8 cellular contexts compared by ENCODE assay signal in genomic region chr9:112073651-112074050, GRCh38.
DNase-seq lines count a peak whose midpoint lies in the region; ATAC-seq, FAIRE-seq and TF ChIP-seq lines count a peak whose summit lies in the region.
"Not testable (repeated sequence)": the region's sequence is repeated elsewhere in the genome, so short reads cannot be mapped to it uniquely, and the experiment has no call there.

No MANE protein-coding gene starts in this region.

- CTCF ChIA-PET in endothelial cell of umbilical vein (lab: Charles Lee): interaction anchor here (1.0 to 3.5 kb wide), 24 partner anchors 16 to 452 kb away, joined by 3 to 256 read pairs (median 12); partner anchors contain the start of gene UGCG

- peak overlapping the region; percentile 21 for H3K27ac ChIP-seq in RWPE2 (ENCODE audit: poor library complexity, severe bottlenecking)
- H3K27ac ChIP-seq in ascending aorta: peak overlapping the region; percentile 54 to 65
- H3K27ac ChIP-seq in endothelial cell of umbilical vein (ENCODE audit: insufficient read depth, low read depth, low read length): peak overlapping the region; percentile 87
- peak overlapping the region; percentile 61 to 83 for H3K27ac ChIP-seq in kidney (ENCODE audit: low read depth in 2 of 2, low read length in 2 of 2)
- H3K27ac ChIP-seq in skin epidermis: peak overlapping the region in 20 of 21 experiments; percentile 32 to 93 (median 75)
- peak overlapping the region; percentile 53 to 73 (median 62) for H3K27ac ChIP-seq in upper lobe of left lung

- WGBS in upper lobe of left lung, 2 donors: 94% methylated on average over 8 of the region's 8 CpGs

- H3K9ac ChIP-seq in endothelial cell of umbilical vein (replicated peaks; ENCODE audit: extremely low read depth, insufficient read depth, low read length); kidney (ENCODE audit: low read length in 2 of 2): not testable (repeated sequence)

- peak; percentile 41 for DNase-seq in Daoy (ENCODE audit: low read depth)
- not testable (repeated sequence) for DNase-seq in RWPE2 (ENCODE audit: low spot score); ascending aorta (ENCODE audit: low spot score in 2 of 2); endothelial cell of umbilical vein (ENCODE audit: low read depth, low spot score); kidney; naive B cell; upper lobe of left lung

- TF ChIP-seq EP300 in upper lobe of left lung (IDR thresholded peaks at IDR 0.05): not testable (repeated sequence)

- not testable (repeated sequence) for H3K36me3 ChIP-seq in RWPE2 (ENCODE audit: low read depth); ascending aorta; endothelial cell of umbilical vein (ENCODE audit: control insufficient read depth in 2 of 2, extremely low read depth in 1 of 2, insufficient read depth in 2 of 2, low read length in 2 of 2); kidney (ENCODE audit: control insufficient read depth in 1 of 2, insufficient read depth in 2 of 2, low read length in 2 of 2); upper lobe of left lung

- H3K9me3 Mint-ChIP-seq in naive B cell: not testable (repeated sequence)

- TF ChIP-seq CTCF in RWPE2 (IDR thresholded peaks at IDR 0.05; ENCODE audit: poor library complexity, severe bottlenecking); ascending aorta (IDR thresholded peaks at IDR 0.05); endothelial cell of umbilical vein (IDR thresholded peaks at IDR 0.05; ENCODE audit: extremely low read depth in 1 of 2, insufficient read depth in 1 of 2, low read depth in 1 of 2, low read length in 2 of 2); kidney (IDR thresholded peaks at IDR 0.05; ENCODE audit: borderline replicate concordance, extremely low read depth, insufficient read depth); upper lobe of left lung (IDR thresholded peaks at IDR 0.05): not testable (repeated sequence)

- TF ChIP-seq POLR2A in endothelial cell of umbilical vein (IDR thresholded peaks at IDR 0.05; ENCODE audit: low read depth, low read length); upper lobe of left lung (IDR thresholded peaks at IDR 0.05): not testable (repeated sequence)

- not testable (repeated sequence) for H3K4me2 ChIP-seq in endothelial cell of umbilical vein (ENCODE audit: insufficient read depth, low read length)

- H3K4me3 ChIP-seq in RWPE2 (ENCODE audit: severe bottlenecking); ascending aorta; endothelial cell of umbilical vein (replicated peaks in 1 of 3; ENCODE audit: insufficient read depth in 1 of 3, low read depth in 1 of 3, low read length in 3 of 3); kidney (ENCODE audit: low read length in 2 of 2); skin epidermis; upper lobe of left lung: not testable (repeated sequence)

- not testable (repeated sequence) for H3K36me3 Mint-ChIP-seq in naive B cell

- dilution Hi-C loops in endothelial cell of umbilical vein (cut with MboI; ENCODE audit: extremely low pct_ligation_motif_present, low sequenced_read_pairs): not testable (repeated sequence)

- intact Hi-C loops in ascending aorta (cut with DNase I) (loop anchor here (1.0 to 5.0 kb wide), 2 partner anchors 176 to 313 kb away; partner anchors contain the start of gene UGCG), endothelial cell of umbilical vein (cut with micrococcal nuclease) (loop anchor here (1.0 to 2.0 kb wide), 9 partner anchors 12 to 475 kb away; partner anchors contain the start of genes PTGR1 and UGCG), kidney (cut with DNase I) (loop anchor here (10.0 kb wide), 1 partner anchor 149 kb away; no protein-coding TSS in a partner anchor)

- H3K27me3 ChIP-seq in RWPE2 (ENCODE audit: insufficient read depth, poor library complexity, severe bottlenecking); ascending aorta; endothelial cell of umbilical vein (ENCODE audit: control insufficient read depth in 2 of 2, insufficient read depth in 2 of 2, low read length in 2 of 2); upper lobe of left lung: not testable (repeated sequence)

- H3K4me3 Mint-ChIP-seq in naive B cell: peak overlapping the region in 6 of 8 donors; percentile 36 to 88 (median 74)

- FAIRE-seq in endothelial cell of umbilical vein (lab: Jason Lieb, UNC); kidney (lab: Jason Lieb, UNC): not testable (repeated sequence)

- H3K4me1 ChIP-seq in RWPE2 (ENCODE audit: insufficient read depth, poor library complexity, severe bottlenecking); ascending aorta: not testable (repeated sequence)
- H3K4me1 ChIP-seq in endothelial cell of umbilical vein (ENCODE audit: control insufficient read depth, extremely low read depth, insufficient read depth, low read length): peaks cover 14% of the 10 kb centered on the region
- H3K4me1 ChIP-seq in kidney (ENCODE audit: control insufficient read depth in 1 of 2, insufficient read depth in 1 of 2, low read depth in 1 of 2, low read length in 2 of 2): peaks cover 17 to 19% of the 10 kb centered on the region in 2 donors
- H3K4me1 ChIP-seq in upper lobe of left lung: peaks cover 20 to 25% (median 22%) of the 10 kb centered on the region in 4 donors

- H3K4me1 Mint-ChIP-seq in naive B cell: peaks cover 52 to 80% (median 53%) of the 10 kb centered on the region in 3 donors

- POLR2A ChIA-PET in endothelial cell of umbilical vein (lab: Charles Lee): interaction anchor here (1.3 to 1.6 kb wide), 3 partner anchors 177 to 314 kb away, joined by 5 to 8 read pairs (median 8); partner anchors contain the start of genes HSDL2 and UGCG

- H4K20me1 ChIP-seq in endothelial cell of umbilical vein (replicated peaks; ENCODE audit: control insufficient read depth, extremely low read depth, insufficient read depth, low read length): not testable (repeated sequence)

- ATAC-seq in RWPE2 (ENCODE audit: low read depth); naive B cell (ENCODE audit: low read depth in 2 of 2); upper lobe of left lung (ENCODE audit: low FRiP score in 2 of 2): not testable (repeated sequence)

- not testable (repeated sequence) for H3K9me1 ChIP-seq in endothelial cell of umbilical vein (replicated peaks; ENCODE audit: control insufficient read depth, extremely low read depth, insufficient read depth, low read length)

- peak overlapping the region in 3 of 6 donors; percentile 44 to 96 (median 69) for H3K27ac Mint-ChIP-seq in naive B cell

- not testable (repeated sequence) for H2AFZ ChIP-seq in endothelial cell of umbilical vein (ENCODE audit: low read depth, low read length)

- not testable (repeated sequence) for H3K9me3 ChIP-seq in RWPE2 (ENCODE audit: severe bottlenecking); ascending aorta; endothelial cell of umbilical vein (replicated peaks; ENCODE audit: control insufficient read depth, insufficient read depth, low read length); kidney (ENCODE audit: control insufficient read depth in 1 of 2, low read length in 2 of 2); upper lobe of left lung

- not testable (repeated sequence) for H3K79me2 ChIP-seq in endothelial cell of umbilical vein (ENCODE audit: control insufficient read depth, insufficient read depth, low read length)

- BruUV-seq in endothelial cell of umbilical vein (replicated peaks; lab: Mats Ljungman, UMichigan): TSS peak; percentile 71

- not testable (repeated sequence) for H3K27me3 Mint-ChIP-seq in naive B cell

Comparison
In these comparisons a context has a peak if more than half of its experiments do, and no peak if none do; other contexts are left out.
1. H3K27ac ChIP-seq: peak in every context shown above with its lines; median percentile 87 in endothelial cell of umbilical vein; 75 in skin epidermis; 72 in kidney; 62 in upper lobe of left lung; 60 in ascending aorta; 21 in RWPE2.